19 cellular contexts compared by ENCODE assay signal in genomic region chr22:17112491-17113042, GRCh38. TPM values are rescaled to one million over a fixed set of nuclear protein-coding genes. Genes with fewer than 3 reads are reported as not detected.
DNase-seq lines count a peak whose midpoint lies in the region; ATAC-seq, FAIRE-seq and TF ChIP-seq lines count a peak whose summit lies in the region.
"Had no signal": no experiment of that assay in that cellular context is flagged by ENCODE, and none has a peak within 500 bp of the region (broad histone marks: within the 10 kb centered on the region; RNA-seq: fewer than 3 reads in every experiment).

No MANE protein-coding gene starts in this region.

- no peak for TF ChIP-seq CTCF in left lung (IDR thresholded peaks at IDR 0.05)
- no peak for TF ChIP-seq CTCF in transverse colon (IDR thresholded peaks at IDR 0.05)
- no peak for TF ChIP-seq CTCF in OCI-LY7 (conservative IDR thresholded peaks at IDR 0.05; ENCODE audit: low read length)
- no peak for TF ChIP-seq CTCF in coronary artery (IDR thresholded peaks at IDR 0.05)

- no TSS peak for BruUV-seq in OCI-LY7 (replicated peaks; lab: Mats Ljungman, UMichigan)

- peaks cover 0 to 53% (median 0%) of the 10 kb centered on the region in 11 experiments; a peak in 4 of 22 replicates for H4K20me1 ChIP-seq in BLaER1 treated with 17β-estradiol and CSF1 and Interleukin-3, amounts not matched to agents 10 nM and 100 nM
- no peaks in the 10 kb centered on the region for H4K20me1 ChIP-seq in OCI-LY7 (ENCODE audit: insufficient read depth, low read length)

- peak; percentile 67 for ATAC-seq in left lung

- no peak overlapping the region for H3K4me3 ChIP-seq in BLaER1 treated with 17β-estradiol and CSF1 and Interleukin-3, amounts not matched to agents 10 nM and 100 nM
- H3K4me3 ChIP-seq in left lung (no peak overlapping the region), transverse colon (no peak overlapping the region), OCI-LY7 (ENCODE audit: low read depth, low read length, poor library complexity, severe bottlenecking) (no peak overlapping the region), coronary artery (no peak overlapping the region)
- H3K4me3 ChIP-seq: breast epithelium, MG63, SJCRH30 had no signal

- no peak for FAIRE-seq in RCC 7860 (lab: Jason Lieb, UNC)
- FAIRE-seq: keratinocyte had no signal

- in situ Hi-C loops in transverse colon (cut with MboI; ENCODE audit: low pct_ligation_motif_present in 1 of 4, low pct_unique_long_range_greater_than_20kb in 1 of 4, low sequenced_read_pairs in 3 of 4): no loop called here

- intact Hi-C loops in left lung (cut with DNase I): no loop called here
- intact Hi-C loops in transverse colon (cut with DNase I; ENCODE audit: low total_unique reads): no loop called here
- intact Hi-C loops in OCI-LY7 (cut with micrococcal nuclease; ENCODE audit: unreplicated experiment): no loop called here

- DNase-seq in COLO668 (lab: John Stamatoyannopoulos, UW; ENCODE audit: unreplicated experiment) (peak; percentile 5), NCI-H774 (lab: John Stamatoyannopoulos, UW) (peak; percentile 7), left lung (no peak), RCC 7860 (ENCODE audit: low spot score) (no peak), transverse colon (no peak), OCI-LY7 (ENCODE audit: low spot score) (no peak), coronary artery (ENCODE audit: low spot score) (no peak)
- DNase-seq: effector CD4-positive, alpha-beta T cell; HFFc6; MG63; midbrain; NCI-H2081; SJCRH30; stimulated activated CD4-positive, alpha-beta T cell treated with anti-CD3 and anti-CD28 coated beads, Interleukin-4, amount 100 ng/mL, for 1 hour; stimulated activated CD8-positive, alpha-beta memory T cell treated with anti-CD3 and anti-CD28 coated beads, Interleukin-4, amount 100 ng/mL, for 48 hours; T-helper 9 cell had no signal

- peak overlapping the region; percentile 21 to 100 (median 95) for H3K4me2 ChIP-seq in BLaER1 treated with 17β-estradiol and CSF1 and Interleukin-3, amounts not matched to agents 10 nM and 100 nM
- no peak overlapping the region for H3K4me2 ChIP-seq in OCI-LY7 (ENCODE audit: low read length)

- peak overlapping the region in 8 of 11 experiments; percentile 5 to 92 (median 55); a peak in 9 of 22 replicates for H3K9ac ChIP-seq in BLaER1 treated with 17β-estradiol and CSF1 and Interleukin-3, amounts not matched to agents 10 nM and 100 nM

- TF ChIP-seq POLR2A in transverse colon (IDR thresholded peaks at IDR 0.05): no peak

- no peaks in the 10 kb centered on the region for H3K9me2 ChIP-seq in OCI-LY7 (ENCODE audit: insufficient read depth, low read length)

- TF ChIP-seq EP300 in transverse colon (IDR thresholded peaks at IDR 0.05; ENCODE audit: low read depth): no peak

- no peaks in the 10 kb centered on the region for H3K27me3 ChIP-seq in BLaER1 treated with 17β-estradiol and CSF1 and Interleukin-3, amounts not matched to agents 10 nM and 100 nM
- H3K27me3 ChIP-seq in left lung (peaks cover 0 to 3% of the 10 kb centered on the region in 2 donors), transverse colon (no peaks in the 10 kb centered on the region)
- H3K27me3 ChIP-seq: breast epithelium, MG63, SJCRH30 had no signal

- peak overlapping the region in 10 of 11 experiments; percentile 48 to 99 (median 89); a peak in 16 of 22 replicates for H3K27ac ChIP-seq in BLaER1 treated with 17β-estradiol and CSF1 and Interleukin-3, amounts not matched to agents 10 nM and 100 nM
- H3K27ac ChIP-seq in left lung (no peak overlapping the region), transverse colon (no peak overlapping the region), OCI-LY7 (ENCODE audit: low read depth, low read length, poor library complexity, severe bottlenecking) (no peak overlapping the region), coronary artery (no peak overlapping the region)
- H3K27ac ChIP-seq: breast epithelium, SJCRH30 had no signal

- H2AFZ ChIP-seq in OCI-LY7 (ENCODE audit: low read length): no peak overlapping the region

- H3K9me3 ChIP-seq in BLaER1 treated with 17β-estradiol and CSF1 and Interleukin-3, amounts not matched to agents 10 nM and 100 nM (replicated peaks in 1 of 11): no peaks in the 10 kb centered on the region
- H3K9me3 ChIP-seq in left lung: no peaks in the 10 kb centered on the region
- no peaks in the 10 kb centered on the region for H3K9me3 ChIP-seq in transverse colon
- H3K9me3 ChIP-seq in OCI-LY7 (ENCODE audit: low read length): no peaks in the 10 kb centered on the region
- H3K9me3 ChIP-seq: breast epithelium, MG63, SJCRH30 had no signal

- 60 to 62% methylated on average over 2 to 9 of the region's 9 CpGs for WGBS in transverse colon (ENCODE audit: low coverage in 1 of 2), 2 donors

- CTCF ChIA-PET in OCI-LY7 (lab: Charles Lee; ENCODE audit: unreplicated experiment): interaction anchor here (0.6 kb wide), 1 partner anchor 40 kb away, joined by 3 read pairs; no protein-coding TSS in a partner anchor

- peaks cover 31 to 76% (median 65%) of the 10 kb centered on the region in 11 experiments for H3K36me3 ChIP-seq in BLaER1 treated with 17β-estradiol and CSF1 and Interleukin-3, amounts not matched to agents 10 nM and 100 nM
- H3K36me3 ChIP-seq in left lung (peaks cover 0 to 40% of the 10 kb centered on the region in 2 donors), transverse colon (peaks cover 0 to 17% (median 7%) of the 10 kb centered on the region in 4 donors), OCI-LY7 (ENCODE audit: insufficient read depth, low read length) (no peaks in the 10 kb centered on the region)
- H3K36me3 ChIP-seq: breast epithelium, SJCRH30 had no signal

- peaks cover 63 to 100% (median 100%) of the 10 kb centered on the region in 10 experiments for H3K4me1 ChIP-seq in BLaER1 treated with 17β-estradiol and CSF1 and Interleukin-3, amounts not matched to agents 10 nM and 100 nM
- H3K4me1 ChIP-seq in left lung (peaks cover 0 to 98% of the 10 kb centered on the region in 2 donors), transverse colon (peaks cover 0 to 4% (median 0%) of the 10 kb centered on the region in 4 donors), OCI-LY7 (ENCODE audit: insufficient read depth, low read length, poor library complexity, severe bottlenecking) (peaks cover 17% of the 10 kb centered on the region)
- H3K4me1 ChIP-seq: breast epithelium, SJCRH30 had no signal

- no peaks in the 10 kb centered on the region for H3K79me2 ChIP-seq in OCI-LY7 (ENCODE audit: insufficient read depth, low read depth, low read length)

- POLR2A ChIA-PET in OCI-LY7 (lab: Charles Lee): interaction anchor here (0.5 kb wide), 1 partner anchor 204 kb away, joined by 3 read pairs; no protein-coding TSS in a partner anchor

RNA-seq across cellular contexts. Expression of gene TMEM121B, which starts 8.6 kb away (rescaled TPM):
- total RNA-seq in left lung (1 to 10 TPM in 1 of 2 donors, under 1 TPM in 1; 0.41 to 1.4 TPM), transverse colon (under 1 TPM in 3 of 4 donors, not detected in 1; under 0.01 to 0.20 (median 0.16) TPM), OCI-LY7 (2022) (0.09 and 0.15 TPM in 2 replicates)
- total RNA-seq in OCI-LY7 (2014; rRNA removed; shearing (Covaris generic)): 0.32 and 0.33 TPM in 2 replicates

RNA-seq across cellular contexts. Expression of gene IL17RA, which starts 27.8 kb away (rescaled TPM):
- total RNA-seq in left lung (10 to 100 TPM; 29.3 to 61.6 TPM), transverse colon (10 to 100 TPM; 18.4 to 51.3 (median 32.9) TPM), OCI-LY7 (2022) (10.9 and 12.5 TPM in 2 replicates)
- 5.5 and 7.8 TPM in 2 replicates for total RNA-seq in OCI-LY7 (2014; rRNA removed; shearing (Covaris generic))

RNA-seq across cellular contexts. Expression of gene HDHD5, which starts 46.5 kb away (rescaled TPM):
- 10 to 100 TPM; 18.1 to 34.2 TPM for total RNA-seq in left lung
- total RNA-seq in transverse colon: 10 to 100 TPM; 24.7 to 51.9 (median 42.3) TPM
- 77.3 and 84.6 TPM in 2 replicates for total RNA-seq in OCI-LY7 (2014; rRNA removed; shearing (Covaris generic))
- 60.3 and 77.4 TPM in 2 replicates for total RNA-seq in OCI-LY7 (2022)

Comparison
In these comparisons a context has a peak if more than half of its experiments do, and no peak if none do; other contexts are left out.
1. H3K27ac ChIP-seq: peak in BLaER1 treated with 17β-estradiol and CSF1 and Interleukin-3, amounts not matched to agents 10 nM and 100 nM (10 of 11); none in left lung (0 of 2), transverse colon (0 of 4), OCI-LY7 (single experiment) and coronary artery (0 of 2).
2. DNase-seq: peak in COLO668 (single experiment) and NCI-H774 (single experiment); none in left lung (0 of 2), RCC 7860 (single experiment), transverse colon (single experiment), OCI-LY7 (single experiment) and coronary artery (single experiment).